ENCODE assay signal across 10 cellular contexts in genomic region chr20:10696650-10697049, GRCh38. TPM values are rescaled to one million over a fixed set of nuclear protein-coding genes. Genes with fewer than 3 reads are reported as not detected.
DNase-seq lines count a peak whose midpoint lies in the region; FAIRE-seq and TF ChIP-seq lines count a peak whose summit lies in the region.
"Had no signal": no experiment of that assay in that cellular context is flagged by ENCODE, and none has a peak within 500 bp of the region (broad histone marks: within the 10 kb centered on the region; RNA-seq: fewer than 3 reads in every experiment).

No MANE protein-coding gene starts in this region.

- no peak overlapping the region for H3K23ac ChIP-seq in mesendoderm (ENCODE audit: low read length)

- no peak overlapping the region for H4K5ac ChIP-seq in mesendoderm (ENCODE audit: low read length)

- no peak overlapping the region for H2AK5ac ChIP-seq in mesendoderm (ENCODE audit: low read length)

- H3K56ac ChIP-seq in mesendoderm (ENCODE audit: low read length): no peak overlapping the region

- no peak overlapping the region for H3K27ac ChIP-seq in mesendoderm (ENCODE audit: low read depth, low read length)
- no peak overlapping the region for H3K27ac ChIP-seq in prostate gland
- no peak overlapping the region for H3K27ac ChIP-seq in tibial nerve

- peak; percentile 81 for TF ChIP-seq CTCF in GM06990 (IDR thresholded peaks at IDR 0.05; ENCODE audit: insufficient read depth, low read length, poor library complexity, severe bottlenecking)
- TF ChIP-seq CTCF in HFF-Myc (IDR thresholded peaks at IDR 0.05; ENCODE audit: low read depth, low read length, missing control alignments): peak; percentile 77
- TF ChIP-seq CTCF in prostate gland (IDR thresholded peaks at IDR 0.05): peak in 2 of 4 experiments; percentile 18 to 43
- peak in 1 of 5 experiments; percentile 21 for TF ChIP-seq CTCF in tibial nerve (IDR thresholded peaks at IDR 0.05)

- no peak for TF ChIP-seq POLR2A in prostate gland (IDR thresholded peaks at IDR 0.05)
- no peak for TF ChIP-seq POLR2A in tibial nerve (IDR thresholded peaks at IDR 0.05)

- H3K79me2 ChIP-seq in mesendoderm (ENCODE audit: control insufficient read depth, insufficient read depth, low read length): no peaks in the 10 kb centered on the region

- H3K9ac ChIP-seq in mesendoderm (ENCODE audit: low read length): no peak overlapping the region

- H3K79me1 ChIP-seq in mesendoderm (ENCODE audit: low read length): no peaks in the 10 kb centered on the region

- no peak overlapping the region for H3K18ac ChIP-seq in mesendoderm (ENCODE audit: low read length)

- H3K9me3 ChIP-seq in prostate gland: no peaks in the 10 kb centered on the region
- H3K9me3 ChIP-seq in tibial nerve: no peaks in the 10 kb centered on the region

- no peak overlapping the region for H4K8ac ChIP-seq in mesendoderm (ENCODE audit: low read depth, low read length)

- H3K4me3 ChIP-seq in GM06990 (replicated peaks; ENCODE audit: low read depth, low read length): no peak overlapping the region
- no peak overlapping the region for H3K4me3 ChIP-seq in HFF-Myc (replicated peaks; ENCODE audit: low read depth, low read length)
- no peak overlapping the region for H3K4me3 ChIP-seq in mesendoderm (ENCODE audit: low read length)
- no peak overlapping the region for H3K4me3 ChIP-seq in prostate gland
- no peak overlapping the region for H3K4me3 ChIP-seq in tibial nerve

- intact Hi-C loops in prostate gland (cut with DNase I): no loop called here

- H3K4me1 ChIP-seq in mesendoderm (ENCODE audit: control insufficient read depth, low read depth, low read length) (no peaks in the 10 kb centered on the region), prostate gland (replicated peaks) (no peaks in the 10 kb centered on the region), tibial nerve (peaks cover 0 to 4% (median 0%) of the 10 kb centered on the region in 4 donors)

- H3K27me3 ChIP-seq in GM06990 (replicated peaks; ENCODE audit: control insufficient read depth, insufficient read depth, low read length) (no peaks in the 10 kb centered on the region), mesendoderm (ENCODE audit: insufficient read depth, low read length, poor library complexity) (no peaks in the 10 kb centered on the region), prostate gland (replicated peaks; ENCODE audit: insufficient read depth) (no peaks in the 10 kb centered on the region), tibial nerve (no peaks in the 10 kb centered on the region)

- no CpG with 5 or more reads among the region's 5 CpGs for WGBS in mesendoderm (ENCODE audit: extremely low coverage, insufficient coverage, low lambda C conversion rate)
- 77% methylated on average over 5 of the region's 5 CpGs for WGBS in prostate gland
- WGBS in tibial nerve, 2 donors: 73 to 85% methylated on average over 5 of the region's 5 CpGs

- no peak overlapping the region for H2BK15ac ChIP-seq in mesendoderm (replicated peaks; ENCODE audit: low read depth)

- no peak overlapping the region for H2BK120ac ChIP-seq in mesendoderm (ENCODE audit: low read depth, low read length)

- H3K36me3 ChIP-seq in GM06990 (ENCODE audit: control insufficient read depth, insufficient read depth, low read length) (no peaks in the 10 kb centered on the region), mesendoderm (ENCODE audit: control insufficient read depth, insufficient read depth, low read length) (no peaks in the 10 kb centered on the region), prostate gland (no peaks in the 10 kb centered on the region), tibial nerve (no peaks in the 10 kb centered on the region)

- H3K4ac ChIP-seq in mesendoderm (ENCODE audit: low read depth, low read length): no peak overlapping the region

- no peak for TF ChIP-seq EP300 in tibial nerve (IDR thresholded peaks at IDR 0.05)

- no peak overlapping the region for H3K4me2 ChIP-seq in mesendoderm (ENCODE audit: low read length)

- no peak overlapping the region for H2BK5ac ChIP-seq in mesendoderm (ENCODE audit: low read length)

- DNase-seq in GM06990 (ENCODE audit: extremely low read depth, insufficient read length) (peak; percentile 7), HFF-Myc (ENCODE audit: extremely low read depth, low read depth) (no peak), mesendoderm (peak; percentile 73), RCC 7860 (ENCODE audit: low spot score) (no peak), prostate gland (ENCODE audit: low spot score) (no peak), tibial nerve (ENCODE audit: low spot score in 2 of 2) (no peak), HPDE6-E6E7 (ENCODE audit: extremely low spot score) (no peak)
- peak; percentile 15 to 32 for DNase-seq in activated CD4-positive, alpha-beta T cell treated with anti-CD3 and anti-CD28 coated beads, Interleukin-2, amount 50 U/mL, for 48 hours
- DNase-seq: kidney glomerular epithelial cell, NCI-H187 had no signal

- no peak for FAIRE-seq in RCC 7860 (lab: Jason Lieb, UNC)

RNA-seq across cellular contexts. Expression of gene JAG1, which starts 22.9 kb away (rescaled TPM):
- 5.1 TPM for polyA plus RNA-seq in mesendoderm (2013, experiment 1 of 2)
- 5.3 TPM for polyA plus RNA-seq in mesendoderm (2013, experiment 2 of 2)
- total RNA-seq in prostate gland (10 to 100 TPM; 46.5 to 72.3 TPM), tibial nerve (100 to 1,000 TPM in 2 of 4 donors, 10 to 100 TPM in 2; 93.1 to 133 (median 112) TPM)

Comparison
In these comparisons a context has a peak if more than half of its experiments do, and no peak if none do; other contexts are left out.
1. DNase-seq: peak in GM06990 (single experiment), activated CD4-positive, alpha-beta T cell treated with anti-CD3 and anti-CD28 coated beads, Interleukin-2, amount 50 U/mL, for 48 hours (2 of 2) and mesendoderm (single experiment); none in HFF-Myc (single experiment), RCC 7860 (single experiment), prostate gland (single experiment), tibial nerve (0 of 2) and HPDE6-E6E7 (single experiment).